22 cellular contexts compared by ENCODE assay signal in genomic region chr6:21273451-21273850, GRCh38.
DNase-seq lines count a peak whose midpoint lies in the region; ATAC-seq lines count a peak whose summit lies in the region.
"Had no signal": no experiment of that assay in that cellular context is flagged by ENCODE, and none has a peak within 500 bp of the region (broad histone marks: within the 10 kb centered on the region; RNA-seq: fewer than 3 reads in every experiment).

No MANE protein-coding gene starts in this region.

- DNase-seq in M059J (ENCODE audit: low read depth) (peak; percentile 7), NCI-H446 treated with DMSO at 0.1 percent for 48 hours (lab: John Stamatoyannopoulos, UW) (peak; percentile 62), foreskin melanocyte (peak; percentile 91), SHP77 treated with DMSO at 0.1 percent for 48 hours (lab: John Stamatoyannopoulos, UW) (no peak)
- DNase-seq in stimulated activated naive CD8-positive, alpha-beta T cell treated with anti-CD3 and anti-CD28 coated beads, Interleukin-15, Interleukin-2, amounts not matched to agents 100 U/mL and 50 U/mL, for 24 hours: no peak
- DNase-seq: 8988T; ACHN; BE2C; C1 segment of cervical spinal cord; CD4-positive, alpha-beta memory T cell; CD4-positive, CD25-positive, alpha-beta regulatory T cell; CD8-positive, alpha-beta memory T cell; COR-L47; DMS 273 treated with DMSO at 0.1 percent for 48 hours; DMS153; DMS53; DMS79; DND-41; EL; GDM1 had no signal

- ATAC-seq in HG03175 (IDR thresholded peaks at IDR 0.05; ENCODE audit: unreplicated experiment): no peak
- no peak for ATAC-seq in stimulated activated naive CD8-positive, alpha-beta T cell treated with anti-CD3 and anti-CD28 coated beads, Interleukin-15, Interleukin-2, amounts not matched to agents 100 U/mL and 50 U/mL, for 24 hours
- ATAC-seq: GM12878 had no signal

Comparison
In these comparisons a context has a peak if more than half of its experiments do, and no peak if none do; other contexts are left out.
1. DNase-seq: peak in M059J (single experiment), NCI-H446 treated with DMSO at 0.1 percent for 48 hours (single experiment) and foreskin melanocyte (single experiment); none in SHP77 treated with DMSO at 0.1 percent for 48 hours (single experiment) and stimulated activated naive CD8-positive, alpha-beta T cell treated with anti-CD3 and anti-CD28 coated beads, Interleukin-15, Interleukin-2, amounts not matched to agents 100 U/mL and 50 U/mL, for 24 hours (single experiment).